In the genomic region with DNA sequence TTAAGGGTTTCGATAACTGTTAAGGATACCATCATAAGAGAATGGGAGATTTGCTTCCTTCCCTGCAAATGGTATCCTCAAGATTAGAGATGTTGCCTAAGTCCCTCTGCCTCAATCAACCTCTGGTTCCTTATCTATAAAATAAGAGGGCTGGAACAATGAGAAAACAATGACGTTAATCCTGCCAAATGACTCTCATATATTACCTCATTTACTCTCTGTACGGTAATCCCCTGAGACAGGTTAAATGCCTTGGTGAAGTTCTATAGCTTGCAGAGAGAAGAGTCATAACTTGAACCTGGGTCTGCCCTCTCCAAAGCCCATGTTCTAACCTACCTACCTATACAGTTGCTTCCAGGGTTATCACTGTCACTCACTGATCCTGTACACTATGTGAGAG, we compare ENCODE assay signal across 16 cellular contexts.
"Had no signal": no experiment of that assay in that cellular context is flagged by ENCODE, and none has a peak within 500 bp of the region (broad histone marks: within the 10 kb centered on the region; RNA-seq: fewer than 3 reads in every experiment).

No MANE protein-coding gene starts in this region.

- H3K4me1 Mint-ChIP-seq: activated CD4-positive, alpha-beta T cell treated with anti-CD3 and anti-CD28 coated beads, Interleukin-2, amount 10 ng/mL, durations not matched to agents 7 days and 5 days; activated naive CD4-positive, alpha-beta T cell treated with anti-CD3 and anti-CD28 coated beads, Interleukin-2, amount 50 U/mL, for 24 hours; immature natural killer cell; memory B cell had no signal

- H3K4me3 ChIP-seq: adrenal gland, cardiac muscle cell, dorsolateral prefrontal cortex, gastroesophageal sphincter, heart right ventricle, upper lobe of right lung had no signal

- H3K27ac ChIP-seq: adrenal gland, cardiac muscle cell, dorsolateral prefrontal cortex, upper lobe of right lung had no signal

- H3K4me1 ChIP-seq: adrenal gland, upper lobe of right lung had no signal

- H3K27me3 Mint-ChIP-seq: activated CD4-positive, alpha-beta T cell treated with anti-CD3 and anti-CD28 coated beads, Interleukin-2, amount 10 ng/mL, durations not matched to agents 7 days and 5 days had no signal

- H3K9me3 ChIP-seq: adrenal gland, gastroesophageal sphincter, heart right ventricle, upper lobe of right lung had no signal

- H3K27me3 ChIP-seq: adrenal gland, cardiac muscle cell, dorsolateral prefrontal cortex, gastroesophageal sphincter, heart right ventricle, upper lobe of right lung had no signal

- H3K27ac Mint-ChIP-seq: activated CD4-positive, alpha-beta T cell treated with anti-CD3 and anti-CD28 coated beads, Interleukin-2, amount 10 ng/mL, durations not matched to agents 7 days and 5 days; activated CD8-positive, alpha-beta T cell treated with anti-CD3 and anti-CD28 coated beads, Interleukin-2, amount 10 ng/mL, durations not matched to agents 7 days and 5 days; activated naive CD4-positive, alpha-beta T cell treated with anti-CD3 and anti-CD28 coated beads, Interleukin-2, amount 50 U/mL, for 24 hours; activated T-cell treated with anti-CD3 and anti-CD28 coated beads, Interleukin-2, amount 50 U/mL, for 24 hours; immature natural killer cell; memory B cell; natural killer cell treated with Interleukin-12 subunit alpha and Interleukin-12 subunit beta and Interleukin-15 and Interleukin-18, amount 100 ng/mL, for 72 hours had no signal

- H3K36me3 ChIP-seq: adrenal gland, cardiac muscle cell, gastroesophageal sphincter, heart right ventricle, upper lobe of right lung had no signal

- H3K9me3 Mint-ChIP-seq: activated CD4-positive, alpha-beta T cell treated with anti-CD3 and anti-CD28 coated beads, Interleukin-2, amount 10 ng/mL, durations not matched to agents 7 days and 5 days; activated naive CD4-positive, alpha-beta T cell treated with anti-CD3 and anti-CD28 coated beads, Interleukin-2, amount 50 U/mL, for 24 hours; activated T-cell treated with anti-CD3 and anti-CD28 coated beads, Interleukin-2, amount 50 U/mL, for 24 hours; immature natural killer cell; memory B cell; natural killer cell treated with Interleukin-12 subunit alpha and Interleukin-12 subunit beta and Interleukin-15 and Interleukin-18, amount 100 ng/mL, for 72 hours had no signal

- H3K4me3 Mint-ChIP-seq: activated CD4-positive, alpha-beta T cell treated with anti-CD3 and anti-CD28 coated beads, Interleukin-2, amount 10 ng/mL, durations not matched to agents 7 days and 5 days; activated CD8-positive, alpha-beta T cell treated with anti-CD3 and anti-CD28 coated beads, Interleukin-2, amount 10 ng/mL, durations not matched to agents 7 days and 5 days; activated naive CD4-positive, alpha-beta T cell treated with anti-CD3 and anti-CD28 coated beads, Interleukin-2, amount 50 U/mL, for 24 hours; activated T-cell treated with anti-CD3 and anti-CD28 coated beads, Interleukin-2, amount 50 U/mL, for 24 hours; immature natural killer cell; memory B cell; natural killer cell treated with Interleukin-12 subunit alpha and Interleukin-12 subunit beta and Interleukin-15 and Interleukin-18, amount 100 ng/mL, for 72 hours had no signal

- DNase-seq: activated CD4-positive, alpha-beta T cell treated with anti-CD3 and anti-CD28 coated beads, Interleukin-2, amount 10 ng/mL, durations not matched to agents 7 days and 5 days; activated CD8-positive, alpha-beta T cell treated with anti-CD3 and anti-CD28 coated beads, Interleukin-2, amount 10 ng/mL, durations not matched to agents 7 days and 5 days; activated T-cell treated with anti-CD3 and anti-CD28 coated beads, Interleukin-2, amount 50 U/mL, for 24 hours; adrenal gland; dorsolateral prefrontal cortex; heart right ventricle; immature natural killer cell; stimulated activated naive CD4-positive, alpha-beta T cell; upper lobe of right lung had no signal

- H3K36me3 Mint-ChIP-seq: activated naive CD4-positive, alpha-beta T cell treated with anti-CD3 and anti-CD28 coated beads, Interleukin-2, amount 50 U/mL, for 24 hours; immature natural killer cell; memory B cell; natural killer cell treated with Interleukin-12 subunit alpha and Interleukin-12 subunit beta and Interleukin-15 and Interleukin-18, amount 100 ng/mL, for 72 hours had no signal

- ATAC-seq: activated CD4-positive, CD25-positive, alpha-beta regulatory T cell treated with anti-CD3 and anti-CD28 coated beads, Interleukin-2, amount 50 U/mL, for 24 hours; activated CD8-positive, alpha-beta T cell treated with anti-CD3 and anti-CD28 coated beads, Interleukin-2, amount 10 ng/mL, durations not matched to agents 7 days and 5 days; gastroesophageal sphincter; sciatic nerve; upper lobe of right lung had no signal
